In genomic region chr5:172786736-172787462, GRCh38 we compare ENCODE assay signal across 12 cellular contexts.
"Had no signal": no experiment of that assay in that cellular context is flagged by ENCODE, and none has a peak within 500 bp of the region (broad histone marks: within the 10 kb centered on the region; RNA-seq: fewer than 3 reads in every experiment).

No MANE protein-coding gene starts in this region.

- H3K27me3 Mint-ChIP-seq: activated naive CD4-positive, alpha-beta T cell treated with anti-CD3 and anti-CD28 coated beads, Interleukin-2, amount 50 U/mL, for 24 hours; stimulated activated naive CD8-positive, alpha-beta T cell treated with anti-CD3 and anti-CD28 coated beads, Interleukin-15, Interleukin-2, amounts not matched to agents 100 ng/mL and 50 ng/mL, for 24 hours had no signal

- H3K9me3 Mint-ChIP-seq: activated naive CD4-positive, alpha-beta T cell treated with anti-CD3 and anti-CD28 coated beads, Interleukin-2, amount 50 U/mL, for 24 hours; activated T-helper 2 cell treated with anti-CD3 and anti-CD28 coated beads, Interferon-gamma antibody, Interleukin-2, Interleukin-4, amounts not matched to agents 10 μg/mL and 5 μg/mL and 100 μg/mL, durations not matched to agents 14 hours and 24 hours and 36 hours; nephron; stimulated activated naive CD8-positive, alpha-beta T cell treated with anti-CD3 and anti-CD28 coated beads, Interleukin-15, Interleukin-2, amounts not matched to agents 100 ng/mL and 50 ng/mL, for 24 hours; T-helper 2 cell treated with Interferon-gamma antibody and Interleukin-4, amounts not matched to agents 5 μg/mL and 100 μg/mL, for 36 hours had no signal

- DNase-seq: amygdala; hippocampal formation; kidney glomerular epithelial cell; sigmoid colon; stimulated activated CD4-positive, alpha-beta T cell treated with anti-CD3 and anti-CD28 coated beads, Interleukin-12 subunit alpha, Interleukin-12 subunit beta, amount 100 ng/mL, for 4 hours had no signal

- H3K36me3 Mint-ChIP-seq: activated naive CD4-positive, alpha-beta T cell treated with anti-CD3 and anti-CD28 coated beads, Interleukin-2, amount 50 U/mL, for 24 hours had no signal

- ATAC-seq: activated CD4-positive, CD25-positive, alpha-beta regulatory T cell treated with anti-CD3 and anti-CD28 coated beads, Interleukin-2, amount 50 U/mL, for 24 hours; esophagus mucosa had no signal

- H3K27ac Mint-ChIP-seq: activated naive CD4-positive, alpha-beta T cell treated with anti-CD3 and anti-CD28 coated beads, Interleukin-2, amount 50 U/mL, for 24 hours; activated T-helper 2 cell treated with anti-CD3 and anti-CD28 coated beads, Interferon-gamma antibody, Interleukin-2, Interleukin-4, amounts not matched to agents 10 μg/mL and 5 μg/mL and 100 μg/mL, durations not matched to agents 14 hours and 24 hours and 36 hours; stimulated activated naive CD8-positive, alpha-beta T cell treated with anti-CD3 and anti-CD28 coated beads, Interleukin-15, Interleukin-2, amounts not matched to agents 100 ng/mL and 50 ng/mL, for 24 hours; T-helper 2 cell treated with Interferon-gamma antibody and Interleukin-4, amounts not matched to agents 5 μg/mL and 100 μg/mL, for 36 hours had no signal

- H3K4me1 Mint-ChIP-seq: activated naive CD4-positive, alpha-beta T cell treated with anti-CD3 and anti-CD28 coated beads, Interleukin-2, amount 50 U/mL, for 24 hours had no signal

- H3K4me3 Mint-ChIP-seq: activated naive CD4-positive, alpha-beta T cell treated with anti-CD3 and anti-CD28 coated beads, Interleukin-2, amount 50 U/mL, for 24 hours; nephron; stimulated activated naive CD8-positive, alpha-beta T cell treated with anti-CD3 and anti-CD28 coated beads, Interleukin-15, Interleukin-2, amounts not matched to agents 100 ng/mL and 50 ng/mL, for 24 hours; T-helper 2 cell treated with Interferon-gamma antibody and Interleukin-4, amounts not matched to agents 5 μg/mL and 100 μg/mL, for 36 hours had no signal
